8 cellular contexts compared by ENCODE assay signal in genomic region chr10:31926765-31927596, GRCh38. TPM values are rescaled to one million over a fixed set of nuclear protein-coding genes. Genes with fewer than 3 reads are reported as not detected.
DNase-seq lines count a peak whose midpoint lies in the region; ATAC-seq and TF ChIP-seq lines count a peak whose summit lies in the region.

No MANE protein-coding gene starts in this region.

- POLR2A ChIA-PET in SK-N-SH (lab: Yijun Ruan, JAX): no interaction called here

- TF ChIP-seq CTCF in SK-N-SH (IDR thresholded peaks at IDR 0.05) (no peak), fibroblast of pulmonary artery (IDR thresholded peaks at IDR 0.05; ENCODE audit: low read length, missing control alignments) (no peak), gastrocnemius medialis (IDR thresholded peaks at IDR 0.05 in 4 of 5, conservative IDR thresholded peaks at IDR 0.05 in 1 of 5) (no peak)

- TF ChIP-seq EP300 in SK-N-SH (IDR thresholded peaks at IDR 0.05; ENCODE audit: borderline replicate concordance in 1 of 2, low read depth in 1 of 2, low read length in 1 of 2): no peak

- intact Hi-C loops in gastrocnemius medialis (cut with DNase I; ENCODE audit: low total_unique reads): loop anchor here (5.0 to 10.0 kb wide), 4 partner anchors 65 to 892 kb away; partner anchors contain the start of gene ZNF438

- no peak for ATAC-seq in SK-N-SH treated with all-trans-retinoic acid at 6 μM for 48 hours
- no peak for ATAC-seq in gastrocnemius medialis
- ATAC-seq in GM19397 (IDR thresholded peaks at IDR 0.05; ENCODE audit: unreplicated experiment): no peak
- no peak for ATAC-seq in HG02840 (IDR thresholded peaks at IDR 0.05; ENCODE audit: low FRiP score, unreplicated experiment)

- in situ Hi-C loops in gastrocnemius medialis (cut with MboI; ENCODE audit: low sequenced_read_pairs in 4 of 4): no loop called here

- no peak for TF ChIP-seq POLR2A in gastrocnemius medialis (IDR thresholded peaks at IDR 0.05)

- H3K36me3 ChIP-seq in SK-N-SH (replicated peaks in 1 of 2; ENCODE audit: control insufficient read depth in 1 of 2, insufficient read depth in 2 of 2, low read length in 1 of 2) (peaks cover 0 to 6% of the 10 kb centered on the region in 2 experiments), gastrocnemius medialis (no peaks in the 10 kb centered on the region)

- peak overlapping the region; percentile 77; the same call in 1 of the 2 replicates for H2AFZ ChIP-seq in SK-N-SH (ENCODE audit: low read depth)

- H3K27me3 ChIP-seq in SK-N-SH (ENCODE audit: insufficient read depth) (no peaks in the 10 kb centered on the region), gastrocnemius medialis (no peaks in the 10 kb centered on the region)

- DNase-seq in SK-N-SH (peak; percentile 5), SW480 (ENCODE audit: low spot score) (peak; percentile 39), fibroblast of pulmonary artery (ENCODE audit: low read depth) (no peak), gastrocnemius medialis (no peak), SIG-M5 treated with dmso at 0.1 percent for 504 hours (lab: John Stamatoyannopoulos, UW; ENCODE audit: unreplicated experiment) (no peak)

- peaks cover 24% of the 10 kb centered on the region for H3F3A ChIP-seq in SK-N-SH (replicated peaks; ENCODE audit: insufficient read depth)

- peak overlapping the region; percentile 95 for H3K9ac ChIP-seq in SK-N-SH

- WGBS in SK-N-SH (ENCODE audit: low lambda C conversion rate): 24% methylated on average over 22 of the region's 22 CpGs

- H3K27ac ChIP-seq in SK-N-SH (ENCODE audit: low read depth in 2 of 2, low read length in 1 of 2) (peak overlapping the region in 1 of 2 experiments; percentile 93; a peak in 3 of 4 replicates), gastrocnemius medialis (peak overlapping the region; percentile 98)

- TF ChIP-seq RAD21 in SK-N-SH (IDR thresholded peaks at IDR 0.05; ENCODE audit: low read length): no peak

- H3K4me2 ChIP-seq in SK-N-SH: peak overlapping the region; percentile 87

- CTCF ChIA-PET in SK-N-SH (lab: Yijun Ruan, JAX): interaction anchor here (0.5 to 1.3 kb wide), 4 partner anchors 9 to 80 kb away, joined by 3 to 4 read pairs (median 3); no protein-coding TSS in a partner anchor

- no peaks in the 10 kb centered on the region for H3K9me3 ChIP-seq in SK-N-SH
- no peaks in the 10 kb centered on the region for H3K9me3 ChIP-seq in gastrocnemius medialis

- H4K20me1 ChIP-seq in SK-N-SH (ENCODE audit: insufficient read depth): peaks cover 56% of the 10 kb centered on the region

- H3K4me3 ChIP-seq in SK-N-SH (ENCODE audit: low read depth in 2 of 2, low read length in 1 of 2) (peak overlapping the region; percentile 94 to 96), fibroblast of pulmonary artery (replicated peaks; ENCODE audit: low read depth, low read length) (peak overlapping the region; percentile 79), gastrocnemius medialis (peak overlapping the region; percentile 88 to 98 (median 90))

- peaks cover 61% of the 10 kb centered on the region for H3K79me2 ChIP-seq in SK-N-SH (ENCODE audit: insufficient read depth)

- H3K4me1 ChIP-seq in SK-N-SH (ENCODE audit: control insufficient read depth in 1 of 2, insufficient read depth in 2 of 2, low read depth in 1 of 2, low read length in 1 of 2) (peaks cover 7 to 13% of the 10 kb centered on the region in 2 experiments; a peak in 3 of 4 replicates), gastrocnemius medialis (peaks cover 29 to 33% of the 10 kb centered on the region in 2 donors)

- H3K9me2 ChIP-seq in SK-N-SH: no peaks in the 10 kb centered on the region

TF ChIP-seq in SK-N-SH, 30 proteins besides CTCF, POLR2A, EP300 and RAD21 (continues in another document):
- no peak for TF ChIP-seq ELF1 (IDR thresholded peaks at IDR 0.05)
- TF ChIP-seq MAX (IDR thresholded peaks at IDR 0.05; ENCODE audit: low read depth): no peak
- TF ChIP-seq IRF3 (IDR thresholded peaks at IDR 0.05; ENCODE audit: low read depth, low read length): no peak
- TF ChIP-seq SIN3A (IDR thresholded peaks at IDR 0.05; ENCODE audit: borderline replicate concordance, low read depth, low read length): no peak
- TF ChIP-seq NRF1 (IDR thresholded peaks at IDR 0.05; ENCODE audit: low read depth, low read length): no peak
- TF ChIP-seq TCF12 (IDR thresholded peaks at IDR 0.05): no peak
- TF ChIP-seq FOXJ3 (CRISPR knock-in tag; IDR thresholded peaks at IDR 0.05): no peak
- TF ChIP-seq GABPA (IDR thresholded peaks at IDR 0.05; ENCODE audit: low read depth): no peak
- no peak for TF ChIP-seq YY1 (IDR thresholded peaks at IDR 0.05; ENCODE audit: low read depth)
- no peak for TF ChIP-seq MXI1 (IDR thresholded peaks at IDR 0.05; ENCODE audit: low read depth, low read length)
- no peak for TF ChIP-seq MEF2A (IDR thresholded peaks at IDR 0.05; ENCODE audit: borderline replicate concordance, low read depth)
- no peak for TF ChIP-seq PBX3 (IDR thresholded peaks at IDR 0.05)
- TF ChIP-seq FOSL2 (IDR thresholded peaks at IDR 0.05; ENCODE audit: borderline replicate concordance, low read depth): no peak

TF ChIP-seq in SK-N-SH treated with all-trans-retinoic acid at 6 μM for 48 hours, 23 proteins besides CTCF, POLR2A, EP300 and RAD21:
- TF ChIP-seq TSHZ2 (CRISPR knock-in tag; IDR thresholded peaks at IDR 0.05) (no peak), GLIS3 (CRISPR knock-in tag; IDR thresholded peaks at IDR 0.05) (no peak), BACH2 (CRISPR knock-in tag; IDR thresholded peaks at IDR 0.05; ENCODE audit: borderline replicate concordance) (no peak), CSRNP3 (CRISPR knock-in tag; IDR thresholded peaks at IDR 0.05) (no peak), PATZ1 (CRISPR knock-in tag; IDR thresholded peaks at IDR 0.05; ENCODE audit: borderline replicate concordance) (no peak), CREB5 (CRISPR knock-in tag; IDR thresholded peaks at IDR 0.05; ENCODE audit: low read depth) (no peak), ZC3H10 (CRISPR knock-in tag; IDR thresholded peaks at IDR 0.05) (no peak), ZNF70 (CRISPR knock-in tag; IDR thresholded peaks at IDR 0.05) (no peak)

RNA-seq across cellular contexts. Expression of gene ARHGAP12, which starts 1.6 kb away (rescaled TPM):
- 8.6 and 12.2 TPM in 2 replicates for polyA plus RNA-seq in SK-N-SH (2012; rRNA removed)
- 12.2 and 14.3 TPM in 2 replicates for polyA plus RNA-seq in SK-N-SH (2012; cell fraction: cytosol; rRNA removed)
- polyA plus RNA-seq in SK-N-SH (2012; cell fraction: nucleus; rRNA removed): 9.5 and 23.9 TPM in 2 replicates
- 10 to 100 TPM; 17.0 to 34.3 (median 21.6) TPM for total RNA-seq in gastrocnemius medialis

Comparison
In these comparisons a context has a peak if more than half of its experiments do, and no peak if none do; other contexts are left out.
1. DNase-seq: peak in SK-N-SH (single experiment) and SW480 (single experiment); none in fibroblast of pulmonary artery (single experiment), gastrocnemius medialis (0 of 2) and SIG-M5 treated with dmso at 0.1 percent for 504 hours (single experiment).
2. Peak in every context shown above with its lines, with median percentiles within 50 percentile points of each other: H3K4me3 ChIP-seq.